ENCODE assay signal across 8 cellular contexts in genomic region chr9:129384138-129384886, GRCh38.
DNase-seq lines count a peak whose midpoint lies in the region; TF ChIP-seq lines count a peak whose summit lies in the region.

No MANE protein-coding gene starts in this region.

- H4K20me1 ChIP-seq in neural cell (ENCODE audit: insufficient read depth): no peaks in the 10 kb centered on the region

- H3F3A ChIP-seq in neural cell (ENCODE audit: insufficient read depth, low read length, poor library complexity, severe bottlenecking): no peaks in the 10 kb centered on the region

- no peaks in the 10 kb centered on the region for H3K79me2 ChIP-seq in neural cell (replicated peaks; ENCODE audit: insufficient read depth, low read length)

- H3K9me3 ChIP-seq in neural cell (ENCODE audit: low read length) (no peaks in the 10 kb centered on the region), HAP-1 (no peaks in the 10 kb centered on the region)

- H3K9me2 ChIP-seq in neural cell (ENCODE audit: insufficient read depth, low read length): no peaks in the 10 kb centered on the region

- H3K27ac ChIP-seq in C4-2B (peak overlapping the region; percentile 98), neural cell (ENCODE audit: low read length) (peak overlapping the region; percentile 37)

- H3K36me3 ChIP-seq in neural cell (ENCODE audit: insufficient read depth, low read length) (no peaks in the 10 kb centered on the region), HAP-1 (replicated peaks) (no peaks in the 10 kb centered on the region)

- no peak for TF ChIP-seq EP300 in neural cell (conservative IDR thresholded peaks at IDR 0.05; ENCODE audit: poor library complexity, severe bottlenecking)

- H3K27me3 ChIP-seq in neural cell (ENCODE audit: insufficient read depth, low read depth, low read length) (no peaks in the 10 kb centered on the region), HAP-1 (ENCODE audit: low read depth) (no peaks in the 10 kb centered on the region)

- TF ChIP-seq CTCF in C4-2B (conservative IDR thresholded peaks at IDR 0.05) (no peak), NB4 (IDR thresholded peaks at IDR 0.05; ENCODE audit: low read depth, low read length) (no peak), neural cell (IDR thresholded peaks at IDR 0.05; ENCODE audit: poor library complexity, severe bottlenecking) (no peak)

- H2AFZ ChIP-seq in neural cell (ENCODE audit: low read depth, low read length): no peak overlapping the region

- DNase-seq in NB4 (ENCODE audit: low read depth) (no peak), ecto neural progenitor cell (ENCODE audit: low spot score) (peak; percentile 33), OCI-M1 (lab: John Stamatoyannopoulos, UW) (no peak), GM19238 (ENCODE audit: insufficient read length, low spot score) (no peak), AG08395 (ENCODE audit: low spot score) (no peak), HAP-1 (ENCODE audit: low spot score in 2 of 2) (no peak)

- in situ Hi-C loops in HAP-1 (cut with MboI; ENCODE audit: low sequenced_read_pairs): no loop called here

- no peak for TF ChIP-seq RAD21 in neural cell (conservative IDR thresholded peaks at IDR 0.05)

- peaks cover 3% of the 10 kb centered on the region; the same call in 1 of the 2 replicates for H3K4me1 ChIP-seq in HAP-1

- H3K4me3 ChIP-seq in NB4 (ENCODE audit: low read depth, low read length) (peak overlapping the region; percentile 32), neural cell (ENCODE audit: low read length) (peak overlapping the region; percentile 48), HAP-1 (no peak overlapping the region)

- no peak for TF ChIP-seq POLR2A in NB4 (IDR thresholded peaks at IDR 0.05; ENCODE audit: extremely low read depth, insufficient read length)

- peak overlapping the region; percentile 42 for H3K9ac ChIP-seq in neural cell (ENCODE audit: low read length)

- H3K4me2 ChIP-seq in neural cell (ENCODE audit: low read length): no peak overlapping the region

TF ChIP-seq in neural cell, 6 proteins besides CTCF, POLR2A, EP300 and RAD21:
- no peak for TF ChIP-seq MXI1 (conservative IDR thresholded peaks at IDR 0.05; ENCODE audit: poor library complexity, severe bottlenecking)
- TF ChIP-seq POLR2AphosphoS5 (IDR thresholded peaks at IDR 0.05): no peak
- no peak for TF ChIP-seq SMC3 (conservative IDR thresholded peaks at IDR 0.05; ENCODE audit: poor library complexity)
- TF ChIP-seq REST (IDR thresholded peaks at IDR 0.05; ENCODE audit: borderline replicate concordance): no peak
- TF ChIP-seq TAF1 (IDR thresholded peaks at IDR 0.05; ENCODE audit: low read depth): no peak
- TF ChIP-seq EZH2 (IDR thresholded peaks at IDR 0.05; ENCODE audit: borderline replicate concordance, insufficient read depth, low read length, poor library complexity, severe bottlenecking): no peak
